Comparison of ENCODE assay signal across 8 cellular contexts in genomic region chr7:99141334-99141733, GRCh38. TPM values are rescaled to one million over a fixed set of nuclear protein-coding genes. Genes with fewer than 3 reads are reported as not detected.
A peak's percentile ranks its signal among the peaks of the same experiment; 100 is the strongest.
DNase-seq lines count a peak whose midpoint lies in the region; ATAC-seq lines count a peak whose summit lies in the region.

No MANE protein-coding gene starts in this region.

- no peak for ATAC-seq in stimulated activated naive CD8-positive, alpha-beta T cell treated with anti-CD3 and anti-CD28 coated beads, Interleukin-15, Interleukin-2, amounts not matched to agents 100 U/mL and 50 U/mL, for 24 hours
- no peak for ATAC-seq in central memory CD8-positive, alpha-beta T cell (replicated peaks; ENCODE audit: extremely low read depth, poor library complexity, severe bottlenecking)
- ATAC-seq in aorta (ENCODE audit: low FRiP score) (no peak), HG03097 (IDR thresholded peaks at IDR 0.05; ENCODE audit: low FRiP score, unreplicated experiment) (no peak), GM18511 (IDR thresholded peaks at IDR 0.05; ENCODE audit: unreplicated experiment) (no peak)

- H3K36me3 ChIP-seq in muscle layer of colon (ENCODE audit: insufficient read depth, low read length) (no peaks in the 10 kb centered on the region), aorta (ENCODE audit: control insufficient read depth in 1 of 2, insufficient read depth in 2 of 2, low read length in 1 of 2) (no peaks in the 10 kb centered on the region)

- H3K9me3 Mint-ChIP-seq in stimulated activated naive CD8-positive, alpha-beta T cell treated with anti-CD3 and anti-CD28 coated beads, Interleukin-15, Interleukin-2, amounts not matched to agents 100 ng/mL and 50 ng/mL, for 24 hours = no peaks in the 10 kb centered on the region
- no peaks in the 10 kb centered on the region for H3K9me3 Mint-ChIP-seq in central memory CD8-positive, alpha-beta T cell

- no peaks in the 10 kb centered on the region for H3K27me3 Mint-ChIP-seq in stimulated activated naive CD8-positive, alpha-beta T cell treated with anti-CD3 and anti-CD28 coated beads, Interleukin-15, Interleukin-2, amounts not matched to agents 100 ng/mL and 50 ng/mL, for 24 hours
- H3K27me3 Mint-ChIP-seq in central memory CD8-positive, alpha-beta T cell = no peaks in the 10 kb centered on the region

- peaks cover 37% of the 10 kb centered on the region for H3K4me1 ChIP-seq in muscle layer of colon (ENCODE audit: insufficient read depth, low read length)
- peaks cover 0 to 3% of the 10 kb centered on the region in 2 donors for H3K4me1 ChIP-seq in aorta (ENCODE audit: control insufficient read depth in 1 of 2, insufficient read depth in 2 of 2, low read length in 2 of 2)

- H3K4me3 Mint-ChIP-seq in stimulated activated naive CD8-positive, alpha-beta T cell treated with anti-CD3 and anti-CD28 coated beads, Interleukin-15, Interleukin-2, amounts not matched to agents 100 ng/mL and 50 ng/mL, for 24 hours = peak overlapping the region; percentile 86
- peak overlapping the region; percentile 89 for H3K4me3 Mint-ChIP-seq in central memory CD8-positive, alpha-beta T cell

- peaks cover 58% of the 10 kb centered on the region for H3K4me1 Mint-ChIP-seq in stimulated activated naive CD8-positive, alpha-beta T cell treated with anti-CD3 and anti-CD28 coated beads, Interleukin-15, Interleukin-2, amounts not matched to agents 100 ng/mL and 50 ng/mL, for 24 hours (ENCODE audit: low read depth)
- peaks cover 53% of the 10 kb centered on the region for H3K4me1 Mint-ChIP-seq in central memory CD8-positive, alpha-beta T cell

- WGBS in aorta, 2 donors = 12 to 16% methylated on average over 3 of the region's 3 CpGs

- no peaks in the 10 kb centered on the region for H3K27me3 ChIP-seq in muscle layer of colon (ENCODE audit: control insufficient read depth in 1 of 2, insufficient read depth in 2 of 2, low read length in 2 of 2)
- H3K27me3 ChIP-seq in aorta (ENCODE audit: control insufficient read depth in 1 of 2, insufficient read depth in 2 of 2, low read length in 1 of 2) = no peaks in the 10 kb centered on the region

- intact Hi-C loops in aorta (cut with DNase I) = loop anchor here (2.0 to 5.0 kb wide), 5 partner anchors 34 to 171 kb away; no protein-coding TSS in a partner anchor

- H3K9me3 ChIP-seq in muscle layer of colon (ENCODE audit: low read length) = no peaks in the 10 kb centered on the region
- no peaks in the 10 kb centered on the region for H3K9me3 ChIP-seq in aorta (ENCODE audit: control insufficient read depth, low read length)

- no peak overlapping the region for H3K9ac ChIP-seq in muscle layer of colon (ENCODE audit: low read length)

- no peaks in the 10 kb centered on the region for H3K36me3 Mint-ChIP-seq in stimulated activated naive CD8-positive, alpha-beta T cell treated with anti-CD3 and anti-CD28 coated beads, Interleukin-15, Interleukin-2, amounts not matched to agents 100 ng/mL and 50 ng/mL, for 24 hours (ENCODE audit: low read depth)
- peaks cover 20% of the 10 kb centered on the region for H3K36me3 Mint-ChIP-seq in central memory CD8-positive, alpha-beta T cell (ENCODE audit: insufficient read depth)

- H3K27ac Mint-ChIP-seq in stimulated activated naive CD8-positive, alpha-beta T cell treated with anti-CD3 and anti-CD28 coated beads, Interleukin-15, Interleukin-2, amounts not matched to agents 100 ng/mL and 50 ng/mL, for 24 hours = no peak overlapping the region
- H3K27ac Mint-ChIP-seq in central memory CD8-positive, alpha-beta T cell (ENCODE audit: low read depth) = peak overlapping the region; percentile 99

- peak overlapping the region; percentile 44 to 62 for H3K4me3 ChIP-seq in muscle layer of colon (ENCODE audit: low read depth in 1 of 2, low read length in 2 of 2)
- H3K4me3 ChIP-seq in aorta (ENCODE audit: low read length in 2 of 2) = peak overlapping the region; percentile 29 to 77

- DNase-seq in stimulated activated naive CD8-positive, alpha-beta T cell treated with anti-CD3 and anti-CD28 coated beads, Interleukin-15, Interleukin-2, amounts not matched to agents 100 U/mL and 50 U/mL, for 24 hours = no peak
- DNase-seq in central memory CD8-positive, alpha-beta T cell (ENCODE audit: low spot score in 2 of 2) = no peak
- DNase-seq in aorta = no peak
- DNase-seq in stimulated activated naive CD4-positive, alpha-beta T cell treated with Interleukin-2 at 50 U/mL for 16 hours (lab: John Stamatoyannopoulos, UW) = no peak

- peak overlapping the region; percentile 90 for H3K27ac ChIP-seq in muscle layer of colon (ENCODE audit: low read depth, low read length)
- H3K27ac ChIP-seq in aorta (ENCODE audit: low read depth in 1 of 2, low read length in 2 of 2) = peak overlapping the region in 1 of 2 donors; percentile 76

RNA-seq across cellular contexts. Expression of gene SMURF1, which starts 2.6 kb away (rescaled TPM):
- 10 to 100 TPM; 37.1 to 47.9 TPM for total RNA-seq in aorta
- 10 to 100 TPM in 1 of 2 donors, 1 to 10 TPM in 1; 8.1 to 23.9 TPM for polyA plus RNA-seq in aorta
